ENCODE assay signal across 1 cellular context in the genomic region with DNA sequence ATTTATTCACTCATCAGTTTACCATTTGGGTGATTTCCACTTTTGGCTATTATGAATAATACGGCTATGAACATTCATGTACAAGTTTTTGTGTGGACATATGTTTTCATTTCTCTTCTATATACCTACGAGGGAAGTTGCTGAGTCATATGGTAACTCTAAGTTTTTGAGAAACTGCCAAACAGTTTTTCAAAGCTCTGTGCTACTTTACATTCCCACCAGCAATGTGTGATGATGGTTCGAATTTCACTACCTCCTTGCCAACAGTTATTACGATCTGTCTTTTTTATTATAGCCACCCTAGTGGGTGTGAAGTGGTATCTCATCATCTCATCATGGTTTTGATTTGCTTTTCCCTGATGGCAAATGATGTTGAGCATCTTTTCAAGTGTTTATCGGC.
TF ChIP-seq lines count a peak whose summit lies in the region.

No MANE protein-coding gene starts in this region.

TF ChIP-seq in GM23338, 12 proteins besides CTCF, POLR2A, EP300 and RAD21 (continued from another document):
- TF ChIP-seq EZH2phosphoT487 (IDR thresholded peaks at IDR 0.05; ENCODE audit: unreplicated experiment), result no peak
